In genomic region chr9:96222132-96222531, GRCh38 we compare ENCODE assay signal across 13 cellular contexts.
DNase-seq lines count a peak whose midpoint lies in the region; ATAC-seq, FAIRE-seq and TF ChIP-seq lines count a peak whose summit lies in the region.
"Had no signal": no experiment of that assay in that cellular context is flagged by ENCODE, and none has a peak within 500 bp of the region (broad histone marks: within the 10 kb centered on the region; RNA-seq: fewer than 3 reads in every experiment).

No MANE protein-coding gene starts in this region.

- H3K9me2 ChIP-seq in PC-3 (replicated peaks; ENCODE audit: low read length), result no peaks in the 10 kb centered on the region

- no peak overlapping the region for H3K4me3 Mint-ChIP-seq in natural killer cell
- H3K4me3 Mint-ChIP-seq in natural killer cell treated with Interleukin-12 subunit alpha and Interleukin-12 subunit beta and Interleukin-15 and Interleukin-18, amount 100 ng/mL, for 72 hours, result no peak overlapping the region
- H3K4me3 Mint-ChIP-seq: activated naive CD8-positive, alpha-beta T cell; stimulated activated naive B cell treated with anti-CD40 and anti-IgM and Interleukin-4, amounts not matched to agents 10 μg/mL and 1 μg/mL and 100 μg/mL, for 72 hours; T-helper 17 cell had no signal

- no peak overlapping the region for H3K9ac ChIP-seq in PC-3 (ENCODE audit: low read length)

- H3K27me3 Mint-ChIP-seq in natural killer cell (ENCODE audit: low read depth in 2 of 2), result peaks cover 30 to 49% of the 10 kb centered on the region in 2 donors
- H3K27me3 Mint-ChIP-seq in natural killer cell treated with Interleukin-12 subunit alpha and Interleukin-12 subunit beta and Interleukin-15 and Interleukin-18, amount 100 ng/mL, for 72 hours, result peaks cover 29 to 38% of the 10 kb centered on the region in 2 donors

- no peak overlapping the region for H3K27ac ChIP-seq in PC-3 (ENCODE audit: low read length)

- CTCF ChIA-PET in PC-3 (lab: Charles Lee), result no interaction called here

- intact Hi-C loops in natural killer cell (cut with micrococcal nuclease) (no loop called here), PC-3 (cut with micrococcal nuclease) (no loop called here), mucosa of descending colon (cut with DNase I, micrococcal nuclease) (no loop called here)

- H3K36me3 ChIP-seq in PC-3 (ENCODE audit: low read depth, low read length) (no peaks in the 10 kb centered on the region), mucosa of descending colon (ENCODE audit: low read depth) (no peaks in the 10 kb centered on the region)

- no peak overlapping the region for H3K27ac Mint-ChIP-seq in natural killer cell
- H3K27ac Mint-ChIP-seq in natural killer cell treated with Interleukin-12 subunit alpha and Interleukin-12 subunit beta and Interleukin-15 and Interleukin-18, amount 100 ng/mL, for 72 hours, result no peak overlapping the region
- H3K27ac Mint-ChIP-seq: activated naive CD8-positive, alpha-beta T cell; stimulated activated naive B cell treated with anti-CD40 and anti-IgM and Interleukin-4, amounts not matched to agents 10 μg/mL and 1 μg/mL and 100 μg/mL, for 72 hours; T-helper 17 cell had no signal

- DNase-seq in natural killer cell (no peak), PC-3 (peak; percentile 17), fibroblast of the aortic adventitia (ENCODE audit: low read depth) (no peak), urothelium cell line (ENCODE audit: low spot score) (peak; percentile 33), DMS153 treated with DMSO at 0.1 percent for 48 hours (lab: John Stamatoyannopoulos, UW; ENCODE audit: unreplicated experiment) (no peak), KG1 (lab: John Stamatoyannopoulos, UW) (no peak), mucosa of descending colon (no peak)
- DNase-seq in natural killer cell treated with Interleukin-12 subunit alpha and Interleukin-12 subunit beta and Interleukin-15 and Interleukin-18, amount 100 ng/mL, for 72 hours (ENCODE audit: low spot score), result no peak
- DNase-seq: EL; hippocampal formation; stimulated activated naive B cell treated with anti-CD40 and anti-IgM and Interleukin-4, amounts not matched to agents 10 μg/mL and 1 μg/mL and 100 μg/mL, for 72 hours; T-helper 17 cell had no signal

- no peaks in the 10 kb centered on the region for H4K20me1 ChIP-seq in PC-3 (ENCODE audit: low read length)

- peak; percentile 15 for TF ChIP-seq CTCF in natural killer cell (IDR thresholded peaks at IDR 0.05)
- TF ChIP-seq CTCF in PC-3 (conservative IDR thresholded peaks at IDR 0.05; ENCODE audit: low read depth, low read length), result peak; percentile 74
- peak; percentile 38 for TF ChIP-seq CTCF in fibroblast of the aortic adventitia (IDR thresholded peaks at IDR 0.05; ENCODE audit: insufficient read depth, low read length)
- no peak for TF ChIP-seq CTCF in mucosa of descending colon (IDR thresholded peaks at IDR 0.05)

- peaks cover 7% of the 10 kb centered on the region for H3K36me3 Mint-ChIP-seq in natural killer cell
- peaks cover 17% of the 10 kb centered on the region for H3K36me3 Mint-ChIP-seq in natural killer cell treated with Interleukin-12 subunit alpha and Interleukin-12 subunit beta and Interleukin-15 and Interleukin-18, amount 100 ng/mL, for 72 hours

- BruUV-seq in PC-3 (replicated peaks; lab: Mats Ljungman, UMichigan), result no TSS peak

- H3K27me3 ChIP-seq in PC-3 (ENCODE audit: low read length), result no peaks in the 10 kb centered on the region

- POLR2A ChIA-PET in PC-3 (lab: Charles Lee; ENCODE audit: unreplicated experiment), result no interaction called here

- H3K4me3 ChIP-seq in PC-3 (ENCODE audit: low read length) (no peak overlapping the region), fibroblast of the aortic adventitia (ENCODE audit: low read depth, low read length) (no peak overlapping the region), mucosa of descending colon (no peak overlapping the region)

- H2AFZ ChIP-seq in PC-3 (ENCODE audit: low read length), result no peak overlapping the region

- H3K9me3 ChIP-seq in PC-3 (ENCODE audit: low read length) (no peaks in the 10 kb centered on the region), mucosa of descending colon (peaks cover 3% of the 10 kb centered on the region)

- H3F3A ChIP-seq in PC-3 (ENCODE audit: low read length, unreplicated experiment), result no peaks in the 10 kb centered on the region

- H3K79me2 ChIP-seq in PC-3 (ENCODE audit: low read length), result no peaks in the 10 kb centered on the region

- no peak for FAIRE-seq in urothelium cell line (lab: Jason Lieb, UNC)

- no peaks in the 10 kb centered on the region for H3K4me1 ChIP-seq in PC-3 (ENCODE audit: insufficient read depth, low read length)
- peaks cover 10% of the 10 kb centered on the region for H3K4me1 ChIP-seq in mucosa of descending colon (ENCODE audit: low read depth)

- ATAC-seq in natural killer cell (no peak), PC-3 (no peak), mucosa of descending colon (no peak)
- no peak for ATAC-seq in natural killer cell treated with Interleukin-12 subunit alpha and Interleukin-12 subunit beta and Interleukin-15 and Interleukin-18, amount 100 ng/mL, for 72 hours
- ATAC-seq: stimulated activated naive B cell treated with anti-CD40 and anti-IgM and Interleukin-4, amounts not matched to agents 10 μg/mL and 1 μg/mL and 100 μg/mL, for 72 hours; T-helper 17 cell had no signal

- no peak overlapping the region for H3K4me2 ChIP-seq in PC-3 (ENCODE audit: low read length)

- H3K4me1 Mint-ChIP-seq in natural killer cell, result peaks cover 4 to 16% of the 10 kb centered on the region in 2 donors
- H3K4me1 Mint-ChIP-seq in natural killer cell treated with Interleukin-12 subunit alpha and Interleukin-12 subunit beta and Interleukin-15 and Interleukin-18, amount 100 ng/mL, for 72 hours (ENCODE audit: low read depth in 2 of 2), result peaks cover 11 to 16% of the 10 kb centered on the region in 2 donors

- H3K9me3 Mint-ChIP-seq in natural killer cell, result peaks cover 4 to 7% of the 10 kb centered on the region in 2 donors
- H3K9me3 Mint-ChIP-seq in natural killer cell treated with Interleukin-12 subunit alpha and Interleukin-12 subunit beta and Interleukin-15 and Interleukin-18, amount 100 ng/mL, for 72 hours, result peaks cover 5% of the 10 kb centered on the region

Comparison
In these comparisons a context has a peak if more than half of its experiments do, and no peak if none do; other contexts are left out.
1. DNase-seq: peak in PC-3 (single experiment) and urothelium cell line (single experiment); none in natural killer cell (single experiment), natural killer cell treated with Interleukin-12 subunit alpha and Interleukin-12 subunit beta and Interleukin-15 and Interleukin-18, amount 100 ng/mL, for 72 hours (single experiment), fibroblast of the aortic adventitia (single experiment), DMS153 treated with DMSO at 0.1 percent for 48 hours (single experiment), KG1 (single experiment) and mucosa of descending colon (0 of 3).